ENCODE assay signal across 1 cellular context in the genomic region with DNA sequence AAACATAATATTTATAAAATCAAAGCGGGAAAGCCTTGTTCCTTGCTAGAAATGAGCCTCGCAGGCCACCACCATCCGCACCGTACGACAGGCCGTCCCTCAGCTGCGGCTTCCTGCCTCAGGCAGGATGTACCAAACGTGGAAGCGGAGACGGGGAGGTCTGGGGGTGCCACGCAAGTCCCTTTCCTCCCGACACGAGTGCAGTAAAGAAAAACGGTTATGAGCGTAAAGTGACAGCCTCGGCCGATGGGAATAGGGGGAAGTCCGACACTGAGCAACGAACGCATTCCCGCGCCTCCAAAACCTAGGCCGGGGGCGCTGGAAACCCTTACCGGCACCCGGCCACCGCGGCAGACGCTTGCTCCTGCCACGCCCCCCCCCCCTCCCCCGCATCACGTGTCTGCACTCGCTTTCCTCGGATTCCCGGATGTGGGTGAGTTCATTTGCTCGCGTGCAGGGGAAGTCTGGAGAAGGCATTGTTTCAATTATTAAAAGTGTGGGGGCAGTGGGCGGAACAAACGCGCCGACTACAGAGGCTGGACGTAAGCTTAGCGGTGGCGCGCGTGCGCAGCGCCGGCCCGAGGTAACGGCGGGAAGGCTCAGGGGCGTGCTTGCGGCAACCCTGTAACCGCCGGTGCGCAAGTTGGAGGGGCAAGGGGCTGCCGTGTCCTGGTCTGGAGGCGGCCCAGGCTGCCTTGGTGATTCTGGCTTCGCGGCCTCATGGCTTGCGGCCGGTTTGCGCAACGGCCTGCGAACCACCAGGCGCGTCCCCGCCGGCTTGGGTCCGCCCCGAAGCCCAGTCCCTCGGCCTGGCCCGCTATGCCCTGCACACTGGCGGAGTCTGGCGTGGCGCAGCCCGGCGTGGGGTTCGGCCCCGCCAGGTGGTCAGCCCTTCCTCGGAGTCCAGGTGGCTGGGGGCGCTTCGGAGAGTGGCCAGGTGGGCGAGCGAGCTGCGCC.
TF ChIP-seq lines count a peak whose summit lies in the region.

ANAPC13 (minus strand) TSS at position 366 of the 957 bp plus-strand sequence. CDS start 3,081 bp downstream, outside the sequence.
CEP63 (plus strand) TSS at position 438 of the 957 bp plus-strand sequence. CDS start 9,264 bp downstream, outside the sequence.

TF ChIP-seq in GM12878, 131 proteins besides CTCF, POLR2A, EP300 and RAD21 (continued from another document):
- TF ChIP-seq, protein P1, sequence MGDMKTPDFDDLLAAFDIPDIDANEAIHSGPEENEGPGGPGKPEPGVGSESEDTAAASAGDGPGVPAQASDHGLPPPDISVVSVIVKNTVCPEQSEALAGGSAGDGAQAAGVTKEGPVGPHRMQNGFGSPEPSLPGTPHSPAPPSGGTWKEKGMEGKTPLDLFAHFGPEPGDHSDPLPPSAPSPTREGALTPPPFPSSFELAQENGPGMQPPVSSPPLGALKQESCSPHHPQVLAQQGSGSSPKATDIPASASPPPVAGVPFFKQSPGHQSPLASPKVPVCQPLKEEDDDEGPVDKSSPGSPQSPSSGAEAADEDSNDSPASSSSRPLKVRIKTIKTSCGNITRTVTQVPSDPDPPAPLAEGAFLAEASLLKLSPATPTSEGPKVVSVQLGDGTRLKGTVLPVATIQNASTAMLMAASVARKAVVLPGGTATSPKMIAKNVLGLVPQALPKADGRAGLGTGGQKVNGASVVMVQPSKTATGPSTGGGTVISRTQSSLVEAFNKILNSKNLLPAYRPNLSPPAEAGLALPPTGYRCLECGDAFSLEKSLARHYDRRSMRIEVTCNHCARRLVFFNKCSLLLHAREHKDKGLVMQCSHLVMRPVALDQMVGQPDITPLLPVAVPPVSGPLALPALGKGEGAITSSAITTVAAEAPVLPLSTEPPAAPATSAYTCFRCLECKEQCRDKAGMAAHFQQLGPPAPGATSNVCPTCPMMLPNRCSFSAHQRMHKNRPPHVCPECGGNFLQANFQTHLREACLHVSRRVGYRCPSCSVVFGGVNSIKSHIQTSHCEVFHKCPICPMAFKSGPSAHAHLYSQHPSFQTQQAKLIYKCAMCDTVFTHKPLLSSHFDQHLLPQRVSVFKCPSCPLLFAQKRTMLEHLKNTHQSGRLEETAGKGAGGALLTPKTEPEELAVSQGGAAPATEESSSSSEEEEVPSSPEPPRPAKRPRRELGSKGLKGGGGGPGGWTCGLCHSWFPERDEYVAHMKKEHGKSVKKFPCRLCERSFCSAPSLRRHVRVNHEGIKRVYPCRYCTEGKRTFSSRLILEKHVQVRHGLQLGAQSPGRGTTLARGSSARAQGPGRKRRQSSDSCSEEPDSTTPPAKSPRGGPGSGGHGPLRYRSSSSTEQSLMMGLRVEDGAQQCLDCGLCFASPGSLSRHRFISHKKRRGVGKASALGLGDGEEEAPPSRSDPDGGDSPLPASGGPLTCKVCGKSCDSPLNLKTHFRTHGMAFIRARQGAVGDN (IDR thresholded peaks at IDR 0.05), result peak; percentile 54
- TF ChIP-seq CREB1 (IDR thresholded peaks at IDR 0.05; ENCODE audit: low read depth) (peak; percentile 65), HCFC1 (IDR thresholded peaks at IDR 0.05; ENCODE audit: low read length) (peak; percentile 52; the same call in 1 of the 2 replicates), RUNX3 (IDR thresholded peaks at IDR 0.05; ENCODE audit: low read length) (peak; percentile 69), NFXL1 (IDR thresholded peaks at IDR 0.05; ENCODE audit: borderline replicate concordance) (no peak), HDGF (IDR thresholded peaks at IDR 0.05) (peak; percentile 81; the same call in 1 of the 2 replicates), ZZZ3 (IDR thresholded peaks at IDR 0.05; ENCODE audit: control insufficient read depth, insufficient read length, low read depth) (no peak), IRF5 (IDR thresholded peaks at IDR 0.05; ENCODE audit: borderline replicate concordance) (no peak), POLR2AphosphoS2 (IDR thresholded peaks at IDR 0.05; ENCODE audit: low read depth, low read length) (no peak; the same call in 1 of the 2 replicates), CUX1 (IDR thresholded peaks at IDR 0.05; ENCODE audit: insufficient replicate concordance, low read depth, low read length) (no peak), ESRRA (IDR thresholded peaks at IDR 0.05; ENCODE audit: low read length) (no peak), BRCA1 (IDR thresholded peaks at IDR 0.05; ENCODE audit: low read depth, low read length) (no peak), JUND (IDR thresholded peaks at IDR 0.05; ENCODE audit: low read depth, low read length) (peak; percentile 89)
- TF ChIP-seq, protein P2, sequence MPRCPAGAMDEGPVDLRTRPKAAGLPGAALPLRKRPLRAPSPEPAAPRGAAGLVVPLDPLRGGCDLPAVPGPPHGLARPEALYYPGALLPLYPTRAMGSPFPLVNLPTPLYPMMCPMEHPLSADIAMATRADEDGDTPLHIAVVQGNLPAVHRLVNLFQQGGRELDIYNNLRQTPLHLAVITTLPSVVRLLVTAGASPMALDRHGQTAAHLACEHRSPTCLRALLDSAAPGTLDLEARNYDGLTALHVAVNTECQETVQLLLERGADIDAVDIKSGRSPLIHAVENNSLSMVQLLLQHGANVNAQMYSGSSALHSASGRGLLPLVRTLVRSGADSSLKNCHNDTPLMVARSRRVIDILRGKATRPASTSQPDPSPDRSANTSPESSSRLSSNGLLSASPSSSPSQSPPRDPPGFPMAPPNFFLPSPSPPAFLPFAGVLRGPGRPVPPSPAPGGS (IDR thresholded peaks at IDR 0.05; ENCODE audit: borderline replicate concordance, insufficient read depth, low read depth, low read length, poor library complexity, severe bottlenecking), result peak; percentile 21
- TF ChIP-seq, protein P3, sequence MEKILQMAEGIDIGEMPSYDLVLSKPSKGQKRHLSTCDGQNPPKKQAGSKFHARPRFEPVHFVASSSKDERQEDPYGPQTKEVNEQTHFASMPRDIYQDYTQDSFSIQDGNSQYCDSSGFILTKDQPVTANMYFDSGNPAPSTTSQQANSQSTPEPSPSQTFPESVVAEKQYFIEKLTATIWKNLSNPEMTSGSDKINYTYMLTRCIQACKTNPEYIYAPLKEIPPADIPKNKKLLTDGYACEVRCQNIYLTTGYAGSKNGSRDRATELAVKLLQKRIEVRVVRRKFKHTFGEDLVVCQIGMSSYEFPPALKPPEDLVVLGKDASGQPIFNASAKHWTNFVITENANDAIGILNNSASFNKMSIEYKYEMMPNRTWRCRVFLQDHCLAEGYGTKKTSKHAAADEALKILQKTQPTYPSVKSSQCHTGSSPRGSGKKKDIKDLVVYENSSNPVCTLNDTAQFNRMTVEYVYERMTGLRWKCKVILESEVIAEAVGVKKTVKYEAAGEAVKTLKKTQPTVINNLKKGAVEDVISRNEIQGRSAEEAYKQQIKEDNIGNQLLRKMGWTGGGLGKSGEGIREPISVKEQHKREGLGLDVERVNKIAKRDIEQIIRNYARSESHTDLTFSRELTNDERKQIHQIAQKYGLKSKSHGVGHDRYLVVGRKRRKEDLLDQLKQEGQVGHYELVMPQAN (conservative IDR thresholded peaks at IDR 0.05), result peak; percentile 49
- TF ChIP-seq, protein P4, sequence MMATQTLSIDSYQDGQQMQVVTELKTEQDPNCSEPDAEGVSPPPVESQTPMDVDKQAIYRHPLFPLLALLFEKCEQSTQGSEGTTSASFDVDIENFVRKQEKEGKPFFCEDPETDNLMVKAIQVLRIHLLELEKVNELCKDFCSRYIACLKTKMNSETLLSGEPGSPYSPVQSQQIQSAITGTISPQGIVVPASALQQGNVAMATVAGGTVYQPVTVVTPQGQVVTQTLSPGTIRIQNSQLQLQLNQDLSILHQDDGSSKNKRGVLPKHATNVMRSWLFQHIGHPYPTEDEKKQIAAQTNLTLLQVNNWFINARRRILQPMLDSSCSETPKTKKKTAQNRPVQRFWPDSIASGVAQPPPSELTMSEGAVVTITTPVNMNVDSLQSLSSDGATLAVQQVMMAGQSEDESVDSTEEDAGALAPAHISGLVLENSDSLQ (IDR thresholded peaks at IDR 0.05), result peak; percentile 77
